ENCODE assay signal across 12 cellular contexts in genomic region chr18:57619881-57620280, GRCh38. TPM values are rescaled to one million over a fixed set of nuclear protein-coding genes. Genes with fewer than 3 reads are reported as not detected.
DNase-seq lines count a peak whose midpoint lies in the region; ATAC-seq, FAIRE-seq and TF ChIP-seq lines count a peak whose summit lies in the region.
"Had no signal": no experiment of that assay in that cellular context is flagged by ENCODE, and none has a peak within 500 bp of the region (broad histone marks: within the 10 kb centered on the region; RNA-seq: fewer than 3 reads in every experiment).

No MANE protein-coding gene starts in this region.

- ATAC-seq in HepG2: no peak
- no peak for ATAC-seq in right lobe of liver
- ATAC-seq in WTC11: no peak
- ATAC-seq in stimulated activated naive CD8-positive, alpha-beta T cell treated with anti-CD3 and anti-CD28 coated beads, Interleukin-15, amount 100 ng/mL, for 72 hours: no peak
- ATAC-seq in GM19397 (IDR thresholded peaks at IDR 0.05; ENCODE audit: unreplicated experiment): no peak
- ATAC-seq in GM18511 (IDR thresholded peaks at IDR 0.05; ENCODE audit: unreplicated experiment): no peak

- TF ChIP-seq CTCF in HepG2 (CRISPR knock-in tag; IDR thresholded peaks at IDR 0.05) (no peak), right lobe of liver (IDR thresholded peaks at IDR 0.05) (no peak), WTC11 (IDR thresholded peaks at IDR 0.05) (no peak)

- peaks cover 26% of the 10 kb centered on the region for H3K4me1 ChIP-seq in HepG2 (ENCODE audit: insufficient read depth, low read length)
- H3K4me1 ChIP-seq in right lobe of liver: peaks cover 0 to 10% (median 0%) of the 10 kb centered on the region in 4 donors
- H3K4me1 ChIP-seq in iPS-18a (ENCODE audit: control insufficient read depth, low read depth, low read length): peaks cover 7% of the 10 kb centered on the region

- TF ChIP-seq EP300 in HepG2 (IDR thresholded peaks at IDR 0.05; ENCODE audit: low read depth in 2 of 2, low read length in 2 of 2): no peak
- no peak for TF ChIP-seq EP300 in HepG2 (CRISPR knock-in tag; IDR thresholded peaks at IDR 0.05; ENCODE audit: borderline replicate concordance)

- peaks cover 35% of the 10 kb centered on the region for H3K79me2 ChIP-seq in HepG2 (ENCODE audit: insufficient read depth, low read length)

- 96% methylated on average over 3 of the region's 3 CpGs for WGBS in HepG2 (ENCODE audit: low lambda C conversion rate)
- WGBS in right lobe of liver (ENCODE audit: insufficient coverage, low coverage, low lambda C conversion rate, missing lambda C conversion rate): 100% methylated on average over 3 of the region's 3 CpGs

- H3K9ac ChIP-seq in HepG2 (ENCODE audit: insufficient read depth, low read depth, low read length) (no peak overlapping the region), iPS-18a (ENCODE audit: low read length) (peak overlapping the region; percentile 96)

- H3K9me3 Mint-ChIP-seq in WTC11: 0 out of 2 replicates have a peak, but pooled peaks cover 3% of the 10 kb centered on the region
- H3K9me3 Mint-ChIP-seq in stimulated activated naive CD8-positive, alpha-beta T cell treated with anti-CD3 and anti-CD28 coated beads, Interleukin-15, amount 100 ng/mL, for 72 hours: no peaks in the 10 kb centered on the region

- H3K9me3 ChIP-seq in HepG2 (ENCODE audit: low read length): no peaks in the 10 kb centered on the region
- no peaks in the 10 kb centered on the region for H3K9me3 ChIP-seq in right lobe of liver
- no peaks in the 10 kb centered on the region for H3K9me3 ChIP-seq in iPS-18a (ENCODE audit: control insufficient read depth, low read depth, low read length)
- H3K9me3 ChIP-seq: thoracic aorta had no signal

- peak overlapping the region; percentile 94 for H3K4me3 Mint-ChIP-seq in WTC11
- peak overlapping the region; percentile 90 to 94 for H3K4me3 Mint-ChIP-seq in stimulated activated naive CD8-positive, alpha-beta T cell treated with anti-CD3 and anti-CD28 coated beads, Interleukin-15, amount 100 ng/mL, for 72 hours

- no peaks in the 10 kb centered on the region for H3K27me3 Mint-ChIP-seq in WTC11 (ENCODE audit: low read depth)
- no peaks in the 10 kb centered on the region for H3K27me3 Mint-ChIP-seq in stimulated activated naive CD8-positive, alpha-beta T cell treated with anti-CD3 and anti-CD28 coated beads, Interleukin-15, amount 100 ng/mL, for 72 hours

- no peak for FAIRE-seq in HepG2 (lab: Jason Lieb, UNC)
- FAIRE-seq: islet of Langerhans had no signal

- CTCF ChIA-PET in HepG2 (lab: Yijun Ruan, JAX; ENCODE audit: low intra/inter-chr PET ratio, low total read pairs): no interaction called here
- CTCF ChIA-PET in WTC11 (lab: Charles Lee): interaction anchor here (2.9 kb wide), 1 partner anchor 10 kb away, joined by 9 read pairs; no protein-coding TSS in a partner anchor

- no TSS peak for BruUV-seq in HepG2 (replicated peaks; lab: Mats Ljungman, UMichigan)

- H3K4me3 ChIP-seq in HepG2 (replicated peaks in 1 of 3; ENCODE audit: insufficient read depth in 1 of 3, low read depth in 2 of 3, low read length in 3 of 3) (peak overlapping the region in 2 of 3 experiments; percentile 94 to 98; a peak in 2 of 6 replicates), right lobe of liver (no peak overlapping the region), iPS-18a (ENCODE audit: low read length) (peak overlapping the region; percentile 95)

- TF ChIP-seq POLR2A in HepG2 (IDR thresholded peaks at IDR 0.05; ENCODE audit: insufficient read depth in 1 of 2, low read depth in 2 of 2, low read length in 2 of 2): no peak; a peak in 1 of 4 replicates
- TF ChIP-seq POLR2A in right lobe of liver (IDR thresholded peaks at IDR 0.05): no peak

- peaks cover 41% of the 10 kb centered on the region for H3K36me3 Mint-ChIP-seq in WTC11

- H3K27ac Mint-ChIP-seq in WTC11: no peak overlapping the region
- H3K27ac Mint-ChIP-seq in stimulated activated naive CD8-positive, alpha-beta T cell treated with anti-CD3 and anti-CD28 coated beads, Interleukin-15, amount 100 ng/mL, for 72 hours: peak overlapping the region in 1 of 2 donors; percentile 34

- H3K4me2 ChIP-seq in HepG2 (ENCODE audit: low read depth, low read length): peak overlapping the region; percentile 69

- H3K27ac ChIP-seq in HepG2 (ENCODE audit: extremely low read length, insufficient read depth, low read length) (no peak overlapping the region), right lobe of liver (no peak overlapping the region), iPS-18a (ENCODE audit: low read length) (no peak overlapping the region)
- H3K27ac ChIP-seq: thoracic aorta had no signal

- H4K20me1 ChIP-seq in HepG2 (ENCODE audit: insufficient read depth, low read length): peaks cover 4% of the 10 kb centered on the region; the same call in 1 of the 2 replicates

- H3K36me3 ChIP-seq in HepG2 (replicated peaks in 1 of 2; ENCODE audit: control insufficient read depth in 1 of 2, insufficient read depth in 2 of 2, low read length in 2 of 2) (peaks cover 4 to 24% of the 10 kb centered on the region in 2 experiments), right lobe of liver (peaks cover 0 to 22% (median 7%) of the 10 kb centered on the region in 4 donors), iPS-18a (ENCODE audit: control insufficient read depth, low read depth, low read length) (peaks cover 26% of the 10 kb centered on the region)

- intact Hi-C loops in HepG2 (cut with micrococcal nuclease; ENCODE audit: unreplicated experiment): loop anchor here (5.0 to 10.0 kb wide), 3 partner anchors 195 to 795 kb away; no protein-coding TSS in a partner anchor
- intact Hi-C loops in right lobe of liver (cut with DNase I): no loop called here

- H3K4me1 Mint-ChIP-seq in WTC11: peaks cover 7% of the 10 kb centered on the region
- peaks cover 38% of the 10 kb centered on the region for H3K4me1 Mint-ChIP-seq in stimulated activated naive CD8-positive, alpha-beta T cell treated with anti-CD3 and anti-CD28 coated beads, Interleukin-15, amount 100 ng/mL, for 72 hours

- TF ChIP-seq RAD21 in HepG2 (CRISPR knock-in tag; IDR thresholded peaks at IDR 0.05): no peak

- POLR2A ChIA-PET in HepG2 (lab: Yijun Ruan, JAX): interaction anchor here (3.7 kb wide), 1 partner anchor 11 kb away, joined by 22 read pairs; no protein-coding TSS in a partner anchor
- POLR2A ChIA-PET in WTC11 (lab: Charles Lee): no interaction called here

- DNase-seq in HepG2 (ENCODE audit: low spot score): no peak
- no peak for DNase-seq in right lobe of liver
- no peak for DNase-seq in WTC11 (ENCODE audit: low spot score)
- DNase-seq in stimulated activated naive CD8-positive, alpha-beta T cell treated with anti-CD3 and anti-CD28 coated beads, Interleukin-15, amount 100 ng/mL, for 72 hours: no peak
- DNase-seq in AG08395 (ENCODE audit: low spot score): no peak
- DNase-seq: NCI-H1092 treated with DMSO at 0.1 percent for 48 hours, NCI-H69 had no signal

- in situ Hi-C loops in HepG2 (cut with HindIII; ENCODE audit: extremely low pct_ligation_motif_present, low pct_unique_long_range_greater_than_20kb): no loop called here

- H3K27me3 ChIP-seq in HepG2 (ENCODE audit: control insufficient read depth in 1 of 2, insufficient read depth in 2 of 2, low read length in 2 of 2): no peaks in the 10 kb centered on the region; a peak in 1 of 5 replicates
- H3K27me3 ChIP-seq in right lobe of liver: no peaks in the 10 kb centered on the region
- H3K27me3 ChIP-seq in iPS-18a (ENCODE audit: control insufficient read depth, insufficient read depth, low read length): no peaks in the 10 kb centered on the region

- no peak overlapping the region for H2AFZ ChIP-seq in HepG2 (ENCODE audit: low read length)

RNA-seq across cellular contexts. Expression of gene NARS1, which starts 1.8 kb away (rescaled TPM):
- 200 and 292 TPM in 2 replicates for total RNA-seq in HepG2 (2016; rRNA removed; fragmentation: Illumina TruSeq; extraction: Trizol)
- total RNA-seq in HepG2 (2016; cell fraction: cytosol; rRNA removed; fragmentation: Illumina TruSeq; extraction: Trizol; ENCODE audit: low read depth): 18.6 and 19.7 TPM in 2 replicates
- total RNA-seq in HepG2 (2016; cell fraction: insoluble cytoplasmic fraction; rRNA removed; fragmentation: Illumina TruSeq; extraction: Trizol): 204 and 283 TPM in 2 replicates
- 24.0 and 28.8 TPM in 2 replicates for total RNA-seq in HepG2 (2016; cell fraction: membrane; rRNA removed; fragmentation: Illumina TruSeq; extraction: Trizol)
- total RNA-seq in HepG2 (2016; cell fraction: nucleus; rRNA removed; fragmentation: Illumina TruSeq; extraction: Trizol): 132 and 136 TPM in 2 replicates
- polyA plus RNA-seq in HepG2 (2011; rRNA removed): 130 and 144 TPM in 2 replicates
- polyA plus RNA-seq in HepG2 (2011; cell fraction: cytosol; rRNA removed): 67.4 and 109 TPM in 2 replicates
- polyA plus RNA-seq in HepG2 (2011; cell fraction: nucleus; rRNA removed): 162 and 209 TPM in 2 replicates
- 127 and 139 TPM in 2 replicates for polyA plus RNA-seq in HepG2 (2012)
- polyA plus RNA-seq in HepG2 (2016; cell fraction: cytosol; fragmentation: Illumina TruSeq; extraction: Trizol; ENCODE audit: low read depth): 4.7 and 5.7 TPM in 2 replicates
- 225 and 239 TPM in 2 replicates for polyA plus RNA-seq in HepG2 (2016; cell fraction: insoluble cytoplasmic fraction; fragmentation: Illumina TruSeq; extraction: Trizol; ENCODE audit: low read depth)
- 14.0 and 17.6 TPM in 2 replicates for polyA plus RNA-seq in HepG2 (2016; cell fraction: membrane; fragmentation: Illumina TruSeq; extraction: Trizol; ENCODE audit: low read depth)
- 191 and 197 TPM in 2 replicates for polyA plus RNA-seq in HepG2 (2016; cell fraction: nucleus; fragmentation: Illumina TruSeq; extraction: Trizol; ENCODE audit: insufficient read depth, low read depth)
- 110 and 175 TPM in 2 replicates for polyA minus RNA-seq in HepG2 (2011; rRNA and poly(A)+ RNA removed; ENCODE audit: low replicate concordance)
- polyA minus RNA-seq in HepG2 (2011; cell fraction: cytosol; rRNA and poly(A)+ RNA removed): 104 and 117 TPM in 2 replicates
- 174 and 191 TPM in 2 replicates for polyA minus RNA-seq in HepG2 (2011; cell fraction: nucleus; rRNA and poly(A)+ RNA removed)
- total RNA-seq in right lobe of liver: 10 to 100 TPM; 38.5 to 99.2 (median 41.1) TPM
- total RNA-seq in WTC11 (2021): 138 to 196 TPM (median 144 TPM) in 3 replicates

RNA-seq across cellular contexts. Expression of gene FECH, which starts 33.4 kb away (rescaled TPM):
- total RNA-seq in HepG2 (2016; rRNA removed; fragmentation: Illumina TruSeq; extraction: Trizol): 21.9 and 29.1 TPM in 2 replicates
- total RNA-seq in HepG2 (2016; cell fraction: cytosol; rRNA removed; fragmentation: Illumina TruSeq; extraction: Trizol; ENCODE audit: low read depth): 2.8 and 3.2 TPM in 2 replicates
- total RNA-seq in HepG2 (2016; cell fraction: insoluble cytoplasmic fraction; rRNA removed; fragmentation: Illumina TruSeq; extraction: Trizol): 23.3 and 28.6 TPM in 2 replicates
- total RNA-seq in HepG2 (2016; cell fraction: membrane; rRNA removed; fragmentation: Illumina TruSeq; extraction: Trizol): 9.2 and 9.7 TPM in 2 replicates
- total RNA-seq in HepG2 (2016; cell fraction: nucleus; rRNA removed; fragmentation: Illumina TruSeq; extraction: Trizol): 10.9 and 11.0 TPM in 2 replicates
- polyA plus RNA-seq in HepG2 (2011; rRNA removed): 14.7 and 16.4 TPM in 2 replicates
- 14.1 and 16.3 TPM in 2 replicates for polyA plus RNA-seq in HepG2 (2011; cell fraction: cytosol; rRNA removed)
- polyA plus RNA-seq in HepG2 (2011; cell fraction: nucleus; rRNA removed): 5.4 and 9.2 TPM in 2 replicates
- polyA plus RNA-seq in HepG2 (2012): 10.4 and 11.0 TPM in 2 replicates
- 2.7 and 3.8 TPM in 2 replicates for polyA plus RNA-seq in HepG2 (2016; cell fraction: cytosol; fragmentation: Illumina TruSeq; extraction: Trizol; ENCODE audit: low read depth)
- 26.1 and 27.9 TPM in 2 replicates for polyA plus RNA-seq in HepG2 (2016; cell fraction: insoluble cytoplasmic fraction; fragmentation: Illumina TruSeq; extraction: Trizol; ENCODE audit: low read depth)
- polyA plus RNA-seq in HepG2 (2016; cell fraction: membrane; fragmentation: Illumina TruSeq; extraction: Trizol; ENCODE audit: low read depth): 7.3 and 7.4 TPM in 2 replicates
- polyA plus RNA-seq in HepG2 (2016; cell fraction: nucleus; fragmentation: Illumina TruSeq; extraction: Trizol; ENCODE audit: insufficient read depth, low read depth): 16.2 and 16.7 TPM in 2 replicates
- polyA minus RNA-seq in HepG2 (2011; rRNA and poly(A)+ RNA removed; ENCODE audit: low replicate concordance): 15.9 and 39.3 TPM in 2 replicates
- polyA minus RNA-seq in HepG2 (2011; cell fraction: cytosol; rRNA and poly(A)+ RNA removed): 12.3 and 14.0 TPM in 2 replicates
- polyA minus RNA-seq in HepG2 (2011; cell fraction: nucleus; rRNA and poly(A)+ RNA removed): 8.2 and 9.6 TPM in 2 replicates
- total RNA-seq in right lobe of liver: 10 to 100 TPM; 30.1 to 73.9 (median 38.7) TPM
- total RNA-seq in WTC11 (2021): 16.6 to 21.8 TPM (median 19.6 TPM) in 3 replicates

Comparison
In these comparisons a context has a peak if more than half of its experiments do, and no peak if none do; other contexts are left out.
1. H3K4me3 ChIP-seq: peak in HepG2 (2 of 3) and iPS-18a (single experiment); none in right lobe of liver (0 of 3).